ENCODE assay signal across 8 cellular contexts in the genomic region with DNA sequence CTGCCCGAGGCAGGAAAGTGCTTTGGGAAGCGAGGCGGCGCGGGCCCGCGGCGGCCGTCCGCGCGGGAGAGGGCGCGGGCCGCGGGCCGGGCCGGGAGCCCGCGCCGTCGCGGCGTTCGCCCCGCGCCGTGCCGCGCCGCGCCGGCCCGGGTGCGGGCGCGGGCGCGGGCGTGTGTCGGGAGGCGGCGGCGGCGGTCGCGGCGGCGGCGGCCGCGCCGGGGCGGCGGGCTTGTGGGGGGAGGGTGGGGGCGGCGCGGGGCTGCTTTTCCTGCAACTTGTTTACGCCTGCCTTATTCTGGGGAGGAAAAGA. TPM values are rescaled to one million over a fixed set of nuclear protein-coding genes. Genes with fewer than 3 reads are reported as not detected.
DNase-seq lines count a peak whose midpoint lies in the region; ATAC-seq and TF ChIP-seq lines count a peak whose summit lies in the region.

No MANE protein-coding gene starts in this region.

- H3K27ac ChIP-seq in SK-N-SH (ENCODE audit: low read depth in 2 of 2, low read length in 1 of 2) (peak overlapping the region; percentile 28 to 87), iPS-18a (ENCODE audit: low read length) (no peak overlapping the region), stomach smooth muscle (ENCODE audit: low read length) (no peak overlapping the region)

- ATAC-seq in SK-N-SH treated with all-trans-retinoic acid at 6 μM for 48 hours, result no peak
- no peak for ATAC-seq in activated CD8-positive, alpha-beta T cell treated with anti-CD3 and anti-CD28 coated beads for 36 hours
- ATAC-seq in GM21423 (IDR thresholded peaks at IDR 0.05; ENCODE audit: unreplicated experiment), result no peak
- ATAC-seq in GM18907 (IDR thresholded peaks at IDR 0.05; ENCODE audit: unreplicated experiment), result no peak

- H3K4me3 ChIP-seq in SK-N-SH (ENCODE audit: low read depth in 2 of 2, low read length in 1 of 2) (peak overlapping the region; percentile 64 to 86), iPS-18a (ENCODE audit: low read length) (peak overlapping the region; percentile 89), stomach smooth muscle (ENCODE audit: low read length in 2 of 2) (peak overlapping the region; percentile 84 to 87)

- no peaks in the 10 kb centered on the region; the same call in 1 of the 2 replicates for H4K20me1 ChIP-seq in SK-N-SH (ENCODE audit: insufficient read depth)

- H3K36me3 ChIP-seq in SK-N-SH (replicated peaks in 1 of 2; ENCODE audit: control insufficient read depth in 1 of 2, insufficient read depth in 2 of 2, low read length in 1 of 2) (peaks cover 3 to 15% of the 10 kb centered on the region in 2 experiments), iPS-18a (ENCODE audit: control insufficient read depth, low read depth, low read length) (no peaks in the 10 kb centered on the region), stomach smooth muscle (ENCODE audit: control insufficient read depth in 2 of 2, insufficient read depth in 2 of 2, low read length in 2 of 2) (no peaks in the 10 kb centered on the region)

- H3K27me3 Mint-ChIP-seq in activated CD8-positive, alpha-beta T cell treated with anti-CD3 and anti-CD28 coated beads for 36 hours, result no peaks in the 10 kb centered on the region

- H3K36me3 Mint-ChIP-seq in activated CD8-positive, alpha-beta T cell treated with anti-CD3 and anti-CD28 coated beads for 36 hours (ENCODE audit: low read depth), result peaks cover 12% of the 10 kb centered on the region

- no peak for TF ChIP-seq EP300 in SK-N-SH (IDR thresholded peaks at IDR 0.05; ENCODE audit: borderline replicate concordance in 1 of 2, low read depth in 1 of 2, low read length in 1 of 2)

- CTCF ChIA-PET in SK-N-SH (lab: Yijun Ruan, JAX), result interaction anchor here (0.6 kb wide), 1 partner anchor 28 kb away, joined by 3 read pairs; no protein-coding TSS in a partner anchor
- CTCF ChIA-PET in activated CD8-positive, alpha-beta T cell treated with anti-CD3 and anti-CD28 coated beads for 36 hours (lab: Charles Lee), result no interaction called here

- peak overlapping the region; percentile 85 for H3K4me3 Mint-ChIP-seq in activated CD8-positive, alpha-beta T cell treated with anti-CD3 and anti-CD28 coated beads for 36 hours

- H3K4me1 ChIP-seq in SK-N-SH (ENCODE audit: control insufficient read depth in 1 of 2, insufficient read depth in 2 of 2, low read depth in 1 of 2, low read length in 1 of 2) (peaks cover 2 to 10% of the 10 kb centered on the region in 2 experiments), iPS-18a (ENCODE audit: control insufficient read depth, low read depth, low read length) (peaks cover 10% of the 10 kb centered on the region), stomach smooth muscle (ENCODE audit: control insufficient read depth, insufficient read depth, low read length) (peaks cover 7% of the 10 kb centered on the region)

- TF ChIP-seq RAD21 in SK-N-SH (IDR thresholded peaks at IDR 0.05; ENCODE audit: low read length), result no peak

- H3K4me2 ChIP-seq in SK-N-SH, result peak overlapping the region; percentile 94

- H3K9me3 ChIP-seq in SK-N-SH (no peaks in the 10 kb centered on the region), iPS-18a (ENCODE audit: control insufficient read depth, low read depth, low read length) (no peaks in the 10 kb centered on the region), stomach smooth muscle (ENCODE audit: control insufficient read depth in 2 of 2, low read length in 2 of 2) (no peaks in the 10 kb centered on the region)

- peaks cover 37% of the 10 kb centered on the region for H3K4me1 Mint-ChIP-seq in activated CD8-positive, alpha-beta T cell treated with anti-CD3 and anti-CD28 coated beads for 36 hours (ENCODE audit: low read depth)

- H3K27ac Mint-ChIP-seq in activated CD8-positive, alpha-beta T cell treated with anti-CD3 and anti-CD28 coated beads for 36 hours, result peak overlapping the region; percentile 89

- peak; percentile 50 for DNase-seq in SK-N-SH
- DNase-seq in activated CD8-positive, alpha-beta T cell treated with anti-CD3 and anti-CD28 coated beads for 36 hours, result no peak
- no peak for DNase-seq in MV-4-11 (lab: John Stamatoyannopoulos, UW)

- peaks cover 41% of the 10 kb centered on the region for H3K79me2 ChIP-seq in SK-N-SH (ENCODE audit: insufficient read depth)

- intact Hi-C loops in activated CD8-positive, alpha-beta T cell treated with anti-CD3 and anti-CD28 coated beads for 36 hours (cut with micrococcal nuclease), result loop anchor here (5.0 to 10.0 kb wide), 3 partner anchors 77 to 525 kb away; no protein-coding TSS in a partner anchor

- peaks cover 9% of the 10 kb centered on the region for H3F3A ChIP-seq in SK-N-SH (replicated peaks; ENCODE audit: insufficient read depth)

- H3K9me2 ChIP-seq in SK-N-SH, result no peaks in the 10 kb centered on the region

- peak overlapping the region; percentile 90; the same call in 1 of the 2 replicates for H2AFZ ChIP-seq in SK-N-SH (ENCODE audit: low read depth)

- H3K27me3 ChIP-seq in SK-N-SH (ENCODE audit: insufficient read depth) (no peaks in the 10 kb centered on the region), iPS-18a (ENCODE audit: control insufficient read depth, insufficient read depth, low read length) (peaks cover 18% of the 10 kb centered on the region), stomach smooth muscle (ENCODE audit: control insufficient read depth in 1 of 2, insufficient read depth in 2 of 2, low read length in 2 of 2) (no peaks in the 10 kb centered on the region)

- no peak for TF ChIP-seq CTCF in SK-N-SH (IDR thresholded peaks at IDR 0.05)
- no peak for TF ChIP-seq CTCF in activated CD8-positive, alpha-beta T cell treated with anti-CD3 and anti-CD28 coated beads for 36 hours (IDR thresholded peaks at IDR 0.05)

- H3K9me3 Mint-ChIP-seq in activated CD8-positive, alpha-beta T cell treated with anti-CD3 and anti-CD28 coated beads for 36 hours, result no peaks in the 10 kb centered on the region

- peak overlapping the region; percentile 86 for H3K9ac ChIP-seq in SK-N-SH
- peak overlapping the region; percentile 70 for H3K9ac ChIP-seq in iPS-18a (ENCODE audit: low read length)
- peak overlapping the region in 1 of 2 donors; percentile 61 for H3K9ac ChIP-seq in stomach smooth muscle (ENCODE audit: low read length in 2 of 2)

- POLR2A ChIA-PET in SK-N-SH (lab: Yijun Ruan, JAX), result no interaction called here
- POLR2A ChIA-PET in activated CD8-positive, alpha-beta T cell treated with anti-CD3 and anti-CD28 coated beads for 36 hours (lab: Charles Lee), result interaction anchor here (1.1 kb wide), 1 partner anchor 9 kb away, joined by 3 read pairs; no protein-coding TSS in a partner anchor

- WGBS in SK-N-SH (ENCODE audit: low lambda C conversion rate), result 2% methylated on average over 7 of the region's 59 CpGs

TF ChIP-seq in SK-N-SH, 30 proteins besides CTCF, POLR2A, EP300 and RAD21 (continues in another document):
- no peak for TF ChIP-seq NRF1 (IDR thresholded peaks at IDR 0.05; ENCODE audit: low read depth, low read length)
- no peak for TF ChIP-seq USF2 (IDR thresholded peaks at IDR 0.05; ENCODE audit: borderline replicate concordance, low read depth, low read length)
- no peak for TF ChIP-seq EZH2phosphoT487 (IDR thresholded peaks at IDR 0.05; ENCODE audit: borderline replicate concordance, low read depth)

TF ChIP-seq in SK-N-SH treated with all-trans-retinoic acid at 6 μM for 48 hours, 23 proteins besides CTCF, POLR2A, EP300 and RAD21 (continues in another document):
- TF ChIP-seq TSHZ2 (CRISPR knock-in tag; IDR thresholded peaks at IDR 0.05), result no peak
- no peak for TF ChIP-seq ZFP30 (CRISPR knock-in tag; IDR thresholded peaks at IDR 0.05)
- no peak for TF ChIP-seq ESRRG (CRISPR knock-in tag; IDR thresholded peaks at IDR 0.05)
- no peak for TF ChIP-seq ZFP3 (CRISPR knock-in tag; IDR thresholded peaks at IDR 0.05)
- TF ChIP-seq ZC3H10 (CRISPR knock-in tag; IDR thresholded peaks at IDR 0.05), result no peak
- TF ChIP-seq ISL1 (CRISPR knock-in tag; IDR thresholded peaks at IDR 0.05), result no peak
- no peak for TF ChIP-seq ZNF565 (CRISPR knock-in tag; conservative IDR thresholded peaks at IDR 0.05; ENCODE audit: low read depth)
- TF ChIP-seq RARB (CRISPR knock-in tag; IDR thresholded peaks at IDR 0.05), result no peak
- no peak for TF ChIP-seq TCF4 (CRISPR knock-in tag; IDR thresholded peaks at IDR 0.05; ENCODE audit: borderline replicate concordance)

RNA-seq across cellular contexts. Expression of gene L3MBTL3, which starts 1.4 kb away (rescaled TPM):
- polyA plus RNA-seq in SK-N-SH (2012; rRNA removed), result 12.6 and 13.6 TPM in 2 replicates
- 15.8 and 19.2 TPM in 2 replicates for polyA plus RNA-seq in SK-N-SH (2012; cell fraction: cytosol; rRNA removed)
- polyA plus RNA-seq in SK-N-SH (2012; cell fraction: nucleus; rRNA removed), result 11.0 and 28.7 TPM in 2 replicates
- total RNA-seq in activated CD8-positive, alpha-beta T cell treated with anti-CD3 and anti-CD28 coated beads for 36 hours, result 10 to 100 TPM; 13.5 to 14.9 TPM

Comparison
In these comparisons a context has a peak if more than half of its experiments do, and no peak if none do; other contexts are left out.
1. H3K27ac ChIP-seq: peak in SK-N-SH (2 of 2); none in iPS-18a (single experiment) and stomach smooth muscle (single experiment).
2. Peak in every context shown above with its lines, with median percentiles within 50 percentile points of each other: H3K4me3 ChIP-seq.